ENCODE assay signal across 8 cellular contexts in genomic region chr1:959730-960039, GRCh38. TPM values are rescaled to one million over a fixed set of nuclear protein-coding genes. Genes with fewer than 3 reads are reported as not detected.
DNase-seq lines count a peak whose midpoint lies in the region; ATAC-seq, FAIRE-seq and TF ChIP-seq lines count a peak whose summit lies in the region.

No MANE protein-coding gene starts in this region.

- 51% methylated on average over 14 of the region's 40 CpGs for WGBS in K562 (ENCODE audit: insufficient coverage, low coverage, missing lambda C conversion rate)
- 34% methylated on average over 23 of the region's 40 CpGs; no CpG with 5 or more reads in 1 of the 2 donors for WGBS in upper lobe of left lung, 2 donors

- H3K36me3 ChIP-seq in K562 (ENCODE audit: control insufficient read depth, insufficient read depth, low read length) (peaks cover 62% of the 10 kb centered on the region), upper lobe of left lung (peaks cover 4 to 40% (median 30%) of the 10 kb centered on the region in 4 donors), kidney (ENCODE audit: control insufficient read depth in 1 of 2, insufficient read depth in 2 of 2, low read length in 2 of 2) (peaks cover 3 to 7% of the 10 kb centered on the region in 2 donors)

- H3K4me3 ChIP-seq in K562 (peak overlapping the region; percentile 88; the same call in 1 of the 2 replicates), upper lobe of left lung (peak overlapping the region; percentile 28 to 100 (median 92)), kidney (ENCODE audit: low read length in 2 of 2) (peak overlapping the region in 1 of 2 donors; percentile 32)

- DNase-seq in activated T-cell treated with anti-CD3 and anti-CD28 coated beads, Interleukin-2, amount 50 U/mL, for 72 hours, result no peak
- DNase-seq in activated T-cell treated with anti-CD3 and anti-CD28 coated beads, Interleukin-2, amount 50 U/mL, for 1 hour, result no peak
- no peak for DNase-seq in K562 (ENCODE audit: extremely low read depth in 1 of 4, low spot score in 3 of 4)
- no peak for DNase-seq in mesothelial cell of epicardium (ENCODE audit: low spot score in 2 of 2, unreplicated experiment in 2 of 2)
- DNase-seq in upper lobe of left lung, result peak in 1 of 2 donors; percentile 86
- DNase-seq in NCI-H1436 treated with DMSO at 0.1 percent for 48 hours (lab: John Stamatoyannopoulos, UW), result no peak
- DNase-seq in kidney, result no peak
- DNase-seq in NCI-H2227 treated with DMSO at 0.1 percent for 48 hours (lab: John Stamatoyannopoulos, UW), result no peak

- H3K9me1 ChIP-seq in K562 (ENCODE audit: control insufficient read depth, insufficient read depth, low read length), result no peaks in the 10 kb centered on the region

- peaks cover 13 to 73% of the 10 kb centered on the region in 2 experiments for H3K4me1 ChIP-seq in K562 (replicated peaks in 1 of 2; ENCODE audit: control insufficient read depth in 2 of 2, insufficient read depth in 2 of 2, low read length in 2 of 2)
- H3K4me1 ChIP-seq in upper lobe of left lung, result peaks cover 29 to 48% (median 29%) of the 10 kb centered on the region in 4 donors
- peaks cover 3 to 8% of the 10 kb centered on the region in 2 donors for H3K4me1 ChIP-seq in kidney (ENCODE audit: control insufficient read depth in 1 of 2, insufficient read depth in 1 of 2, low read depth in 1 of 2, low read length in 2 of 2)

- ATAC-seq in activated T-cell treated with anti-CD3 and anti-CD28 coated beads, Interleukin-2, amount 50 U/mL, for 72 hours (replicated peaks in 1 of 2), result peak; percentile 21 to 26
- ATAC-seq in K562 (peak; percentile 11), upper lobe of left lung (ENCODE audit: low FRiP score in 2 of 2) (peak in 1 of 2 donors; percentile 23)

- FAIRE-seq in K562 (lab: Jason Lieb, UNC), result no peak
- FAIRE-seq in kidney (lab: Jason Lieb, UNC), result no peak

- no peak overlapping the region for H3K27ac Mint-ChIP-seq in activated T-cell treated with anti-CD3 and anti-CD28 coated beads, Interleukin-2, amount 50 U/mL, for 72 hours
- no peak overlapping the region for H3K27ac Mint-ChIP-seq in mesothelial cell of epicardium

- in situ Hi-C loops in K562 (cut with MboI), result no loop called here

- H3K27me3 ChIP-seq in K562 (ENCODE audit: control insufficient read depth in 2 of 2, insufficient read depth in 2 of 2, low read length in 2 of 2) (no peaks in the 10 kb centered on the region), upper lobe of left lung (no peaks in the 10 kb centered on the region)

- H3K4me3 Mint-ChIP-seq in activated T-cell treated with anti-CD3 and anti-CD28 coated beads, Interleukin-2, amount 50 U/mL, for 72 hours, result peak overlapping the region; percentile 86 to 98
- peak overlapping the region; percentile 85 for H3K4me3 Mint-ChIP-seq in mesothelial cell of epicardium

- no TSS peak for BruUV-seq in K562 (replicated peaks; lab: Mats Ljungman, UMichigan)

- H3K27ac ChIP-seq in K562 (ENCODE audit: extremely low read depth, low read depth, low read length), result no peak overlapping the region; the same call in 2 of the 3 replicates
- H3K27ac ChIP-seq in upper lobe of left lung, result peak overlapping the region in 1 of 4 donors; percentile 78
- no peak overlapping the region for H3K27ac ChIP-seq in kidney (ENCODE audit: low read depth in 2 of 2, low read length in 2 of 2)

- H3K4me2 ChIP-seq in K562 (ENCODE audit: insufficient read depth, low read length), result peak overlapping the region; percentile 54

- no peak for TF ChIP-seq POLR2A in K562 (conservative IDR thresholded peaks at IDR 0.05)
- TF ChIP-seq POLR2A in upper lobe of left lung (IDR thresholded peaks at IDR 0.05), result no peak

- no peaks in the 10 kb centered on the region for H3K27me3 Mint-ChIP-seq in activated T-cell treated with anti-CD3 and anti-CD28 coated beads, Interleukin-2, amount 50 U/mL, for 72 hours (ENCODE audit: low read depth)
- no peaks in the 10 kb centered on the region for H3K27me3 Mint-ChIP-seq in mesothelial cell of epicardium (ENCODE audit: low read depth)

- no peak for TF ChIP-seq RAD21 in K562 (CRISPR knock-in tag; conservative IDR thresholded peaks at IDR 0.05 in 1 of 2, IDR thresholded peaks at IDR 0.05 in 1 of 2)

- TF ChIP-seq EP300 in K562 (IDR thresholded peaks at IDR 0.05; ENCODE audit: low read length) (no peak), upper lobe of left lung (IDR thresholded peaks at IDR 0.05) (no peak)

- H4K20me1 ChIP-seq in K562 (replicated peaks; ENCODE audit: control insufficient read depth, insufficient read depth, low read length), result peaks cover 7% of the 10 kb centered on the region

- CTCF ChIA-PET in K562 (lab: Yijun Ruan, JAX; ENCODE audit: low intra/inter-chr PET ratio), result no interaction called here

- H3K36me3 Mint-ChIP-seq in activated T-cell treated with anti-CD3 and anti-CD28 coated beads, Interleukin-2, amount 50 U/mL, for 72 hours (ENCODE audit: insufficient read depth in 2 of 2), result peaks cover 4 to 9% of the 10 kb centered on the region in 2 donors
- peaks cover 12% of the 10 kb centered on the region for H3K36me3 Mint-ChIP-seq in mesothelial cell of epicardium

- peaks cover 46% of the 10 kb centered on the region for H3K79me2 ChIP-seq in K562 (ENCODE audit: control insufficient read depth, insufficient read depth, low read length)

- no peak for TF ChIP-seq CTCF in K562 (IDR thresholded peaks at IDR 0.05 in 2 of 3, conservative IDR thresholded peaks at IDR 0.05 in 1 of 3; ENCODE audit: insufficient read depth in 2 of 3, low read depth in 1 of 3, low read length in 3 of 3)
- no peak for TF ChIP-seq CTCF in mesothelial cell of epicardium (IDR thresholded peaks at IDR 0.05; ENCODE audit: unreplicated experiment)
- TF ChIP-seq CTCF in upper lobe of left lung (IDR thresholded peaks at IDR 0.05), result no peak
- no peak for TF ChIP-seq CTCF in kidney (IDR thresholded peaks at IDR 0.05; ENCODE audit: borderline replicate concordance, extremely low read depth, insufficient read depth)

- H3K9ac ChIP-seq in K562 (ENCODE audit: insufficient read depth in 1 of 2, low read depth in 2 of 2, low read length in 2 of 2) (peak overlapping the region; percentile 14 to 46; a peak in 2 of 4 replicates), kidney (ENCODE audit: low read length in 2 of 2) (no peak overlapping the region)

- H3K9me3 ChIP-seq in K562 (replicated peaks; ENCODE audit: control insufficient read depth, insufficient read depth, low read depth, low read length), result no peaks in the 10 kb centered on the region
- H3K9me3 ChIP-seq in upper lobe of left lung, result no peaks in the 10 kb centered on the region
- H3K9me3 ChIP-seq in kidney (ENCODE audit: control insufficient read depth in 1 of 2, low read length in 2 of 2), result no peaks in the 10 kb centered on the region

- peak overlapping the region; percentile 64 for H2AFZ ChIP-seq in K562 (ENCODE audit: low read depth, low read length)

- intact Hi-C loops in K562 (cut with micrococcal nuclease), result no loop called here
- intact Hi-C loops in kidney (cut with DNase I), result no loop called here

- POLR2A ChIA-PET in K562 (lab: Yijun Ruan, JAX), result interaction anchor here (0.6 to 1.2 kb wide), 5 partner anchors 10 to 55 kb away, joined by 3 to 7 read pairs (median 4); no protein-coding TSS in a partner anchor

- H3K4me1 Mint-ChIP-seq in activated T-cell treated with anti-CD3 and anti-CD28 coated beads, Interleukin-2, amount 50 U/mL, for 72 hours (ENCODE audit: low read depth), result peaks cover 16% of the 10 kb centered on the region
- H3K4me1 Mint-ChIP-seq in mesothelial cell of epicardium, result peaks cover 11% of the 10 kb centered on the region

- no peaks in the 10 kb centered on the region for H3K9me3 Mint-ChIP-seq in activated T-cell treated with anti-CD3 and anti-CD28 coated beads, Interleukin-2, amount 50 U/mL, for 72 hours
- no peaks in the 10 kb centered on the region for H3K9me3 Mint-ChIP-seq in mesothelial cell of epicardium

RNA-seq across cellular contexts. Expression of gene NOC2L, which starts 0.6 kb away (rescaled TPM):
- 10 to 100 TPM; 72.7 to 90.0 TPM for total RNA-seq in activated T-cell treated with anti-CD3 and anti-CD28 coated beads, Interleukin-2, amount 50 U/mL, for 72 hours
- 185 and 348 TPM in 2 replicates for total RNA-seq in K562 (2011; cell fraction: chromatin; rRNA removed; ENCODE audit: low replicate concordance)
- total RNA-seq in K562 (2011; cell fraction: nucleolus; rRNA removed), result 202 and 208 TPM in 2 replicates
- 191 and 196 TPM in 2 replicates for total RNA-seq in K562 (2011; cell fraction: nucleoplasm; rRNA removed)
- total RNA-seq in K562 (2014; rRNA removed), result 363 and 418 TPM in 2 replicates
- total RNA-seq in K562 (2014; rRNA removed; fragmentation: Illumina TruSeq; extraction: Trizol), result 111 and 128 TPM in 2 replicates
- total RNA-seq in K562 (2015; rRNA removed; fragmentation: Illumina TruSeq; extraction: Trizol), result 214 and 216 TPM in 2 replicates
- total RNA-seq in K562 (2021), result 407 and 410 TPM in 2 replicates
- polyA plus RNA-seq in K562 (2011; rRNA removed), result 86.6 and 118 TPM in 2 replicates
- 166 and 242 TPM in 2 replicates for polyA plus RNA-seq in K562 (2011; cell fraction: cytosol; rRNA removed)
- 153 and 201 TPM in 2 replicates for polyA plus RNA-seq in K562 (2011; cell fraction: nucleus; rRNA removed)
- polyA plus RNA-seq in K562 (2012), result 162 and 252 TPM in 2 replicates
- 200 and 279 TPM in 2 replicates for polyA plus RNA-seq in K562 (2014; fragmentation: Illumina TruSeq; extraction: Trizol)
- polyA plus RNA-seq in K562 (2014; fragmentation: Nextera tagmentation; extraction: Ambion mirVana), result 1 to 10 TPM; 4.0 to 9.7 TPM
- 260 and 299 TPM in 2 replicates for polyA plus RNA-seq in K562 (2014; rRNA removed)
- 113 and 170 TPM in 2 replicates for polyA minus RNA-seq in K562 (2011; rRNA and poly(A)+ RNA removed)
- 169 and 187 TPM in 2 replicates for polyA minus RNA-seq in K562 (2011; cell fraction: cytosol; rRNA and poly(A)+ RNA removed)
- polyA minus RNA-seq in K562 (2011; cell fraction: nucleus; rRNA and poly(A)+ RNA removed), result 36.1 and 52.3 TPM in 2 replicates
- total RNA-seq in mesothelial cell of epicardium, result 69.3 to 73.1 TPM (median 69.8 TPM) in 3 replicates
- 10 to 100 TPM; 28.7 to 66.0 (median 51.0) TPM for total RNA-seq in upper lobe of left lung
- total RNA-seq in kidney, result 65.5 TPM
- 42.4 TPM for polyA plus RNA-seq in kidney (ENCODE audit: insufficient read depth, low read depth, low replicate concordance)

RNA-seq across cellular contexts. Expression of gene KLHL17, which starts 0.7 kb away (rescaled TPM):
- total RNA-seq in activated T-cell treated with anti-CD3 and anti-CD28 coated beads, Interleukin-2, amount 50 U/mL, for 72 hours, result 10 to 100 TPM; 12.7 to 22.8 TPM
- 105 and 413 TPM in 2 replicates for total RNA-seq in K562 (2011; cell fraction: chromatin; rRNA removed; ENCODE audit: low replicate concordance)
- total RNA-seq in K562 (2011; cell fraction: nucleolus; rRNA removed), result 347 and 361 TPM in 2 replicates
- total RNA-seq in K562 (2011; cell fraction: nucleoplasm; rRNA removed), result 167 and 188 TPM in 2 replicates
- total RNA-seq in K562 (2014; rRNA removed), result 30.7 and 30.8 TPM in 2 replicates
- 1.5 and 2.9 TPM in 2 replicates for total RNA-seq in K562 (2014; rRNA removed; fragmentation: Illumina TruSeq; extraction: Trizol)
- total RNA-seq in K562 (2015; rRNA removed; fragmentation: Illumina TruSeq; extraction: Trizol), result 13.0 and 16.3 TPM in 2 replicates
- total RNA-seq in K562 (2021), result 58.1 and 71.4 TPM in 2 replicates
- 18.6 and 49.7 TPM in 2 replicates for polyA plus RNA-seq in K562 (2011; rRNA removed)
- 22.8 and 35.9 TPM in 2 replicates for polyA plus RNA-seq in K562 (2011; cell fraction: cytosol; rRNA removed)
- 819 and 946 TPM in 2 replicates for polyA plus RNA-seq in K562 (2011; cell fraction: nucleus; rRNA removed)
- polyA plus RNA-seq in K562 (2012), result 31.2 and 45.6 TPM in 2 replicates
- 7.2 and 22.1 TPM in 2 replicates for polyA plus RNA-seq in K562 (2014; fragmentation: Illumina TruSeq; extraction: Trizol)
- under 1 TPM; 0.14 to 0.55 TPM for polyA plus RNA-seq in K562 (2014; fragmentation: Nextera tagmentation; extraction: Ambion mirVana)
- polyA plus RNA-seq in K562 (2014; rRNA removed), result 67.3 and 84.8 TPM in 2 replicates
- polyA minus RNA-seq in K562 (2011; rRNA and poly(A)+ RNA removed), result 3.4 and 5.1 TPM in 2 replicates
- 8.9 and 14.1 TPM in 2 replicates for polyA minus RNA-seq in K562 (2011; cell fraction: cytosol; rRNA and poly(A)+ RNA removed)
- polyA minus RNA-seq in K562 (2011; cell fraction: nucleus; rRNA and poly(A)+ RNA removed), result 72.0 and 97.5 TPM in 2 replicates
- 44.7 to 49.8 TPM (median 47.0 TPM) in 3 replicates for total RNA-seq in mesothelial cell of epicardium
- 10 to 100 TPM in 4 of 6 donors, 1 to 10 TPM in 2; 4.7 to 45.1 (median 16.5) TPM for total RNA-seq in upper lobe of left lung
- 11.5 TPM for total RNA-seq in kidney
- 6.9 TPM for polyA plus RNA-seq in kidney (ENCODE audit: insufficient read depth, low read depth, low replicate concordance)

RNA-seq across cellular contexts. Expression of gene PLEKHN1, which starts 6.6 kb away (rescaled TPM):
- total RNA-seq in activated T-cell treated with anti-CD3 and anti-CD28 coated beads, Interleukin-2, amount 50 U/mL, for 72 hours, result 1 to 10 TPM; 1.9 to 2.3 TPM
- total RNA-seq in K562 (2011; cell fraction: chromatin; rRNA removed; ENCODE audit: low replicate concordance), result 0.99 and 3.5 TPM in 2 replicates
- 1.2 and 2.6 TPM in 2 replicates for total RNA-seq in K562 (2011; cell fraction: nucleolus; rRNA removed)
- 0.88 and 1.6 TPM in 2 replicates for total RNA-seq in K562 (2011; cell fraction: nucleoplasm; rRNA removed)
- total RNA-seq in K562 (2014; rRNA removed) (0.09 and 0.69 TPM in 2 replicates), K562 (2014; rRNA removed; fragmentation: Illumina TruSeq; extraction: Trizol) (0.07 TPM in 1 of 2 replicates, not detected in the other), K562 (2015; rRNA removed; fragmentation: Illumina TruSeq; extraction: Trizol) (0.11 and 0.18 TPM in 2 replicates), K562 (2021) (1.2 and 1.5 TPM in 2 replicates), mesothelial cell of epicardium (33.6 to 36.0 TPM (median 34.4 TPM) in 3 replicates), upper lobe of left lung (10 to 100 TPM in 1 of 6 donors, 1 to 10 TPM in 5; 1.1 to 11.5 (median 1.6) TPM), kidney (14.3 TPM)
- polyA plus RNA-seq in K562 (2011; rRNA removed) (0.13 and 0.34 TPM in 2 replicates), K562 (2014; fragmentation: Illumina TruSeq; extraction: Trizol) (0.13 and 0.69 TPM in 2 replicates), K562 (2014; fragmentation: Nextera tagmentation; extraction: Ambion mirVana) (not detected), K562 (2014; rRNA removed) (0.52 and 0.80 TPM in 2 replicates), kidney (ENCODE audit: insufficient read depth, low read depth, low replicate concordance) (not detected)
- 0.12 and 0.37 TPM in 2 replicates for polyA plus RNA-seq in K562 (2011; cell fraction: cytosol; rRNA removed)
- polyA plus RNA-seq in K562 (2011; cell fraction: nucleus; rRNA removed), result 2.6 and 3.6 TPM in 2 replicates
- 0.47 and 1.4 TPM in 2 replicates for polyA plus RNA-seq in K562 (2012)
- polyA minus RNA-seq in K562 (2011; rRNA and poly(A)+ RNA removed), result not detected in 2 replicates
- polyA minus RNA-seq in K562 (2011; cell fraction: cytosol; rRNA and poly(A)+ RNA removed), result 0.55 TPM in 1 of 2 replicates, not detected in the other
- polyA minus RNA-seq in K562 (2011; cell fraction: nucleus; rRNA and poly(A)+ RNA removed), result 1.3 and 1.8 TPM in 2 replicates

RNA-seq across cellular contexts. Expression of gene PERM1, which starts 22.2 kb away (rescaled TPM):
- total RNA-seq in activated T-cell treated with anti-CD3 and anti-CD28 coated beads, Interleukin-2, amount 50 U/mL, for 72 hours, result not detected
- total RNA-seq in K562 (2011; cell fraction: chromatin; rRNA removed; ENCODE audit: low replicate concordance), result 0.30 and 1.0 TPM in 2 replicates
- total RNA-seq in K562 (2011; cell fraction: nucleolus; rRNA removed), result 0.39 and 0.67 TPM in 2 replicates
- 0.23 and 0.29 TPM in 2 replicates for total RNA-seq in K562 (2011; cell fraction: nucleoplasm; rRNA removed)
- total RNA-seq in K562 (2014; rRNA removed) (not detected in 2 replicates), K562 (2014; rRNA removed; fragmentation: Illumina TruSeq; extraction: Trizol) (not detected in 2 replicates), K562 (2015; rRNA removed; fragmentation: Illumina TruSeq; extraction: Trizol) (not detected in 2 replicates), K562 (2021) (not detected in 2 replicates), mesothelial cell of epicardium (1.6 to 2.8 TPM (median 2.7 TPM) in 3 replicates), upper lobe of left lung (1 to 10 TPM in 1 of 6 donors, under 1 TPM in 3, not detected in 2; 0.15 to 1.0 (median 0.36) TPM), kidney (0.25 TPM)
- polyA plus RNA-seq in K562 (2011; rRNA removed) (0.04 TPM in 1 of 2 replicates, not detected in the other), K562 (2014; fragmentation: Illumina TruSeq; extraction: Trizol) (not detected in 2 replicates), K562 (2014; fragmentation: Nextera tagmentation; extraction: Ambion mirVana) (not detected), K562 (2014; rRNA removed) (not detected in 2 replicates), kidney (ENCODE audit: insufficient read depth, low read depth, low replicate concordance) (0.86 TPM)
- 0.06 TPM in 1 of 2 replicates, not detected in the other for polyA plus RNA-seq in K562 (2011; cell fraction: cytosol; rRNA removed)
- polyA plus RNA-seq in K562 (2011; cell fraction: nucleus; rRNA removed), result 0.18 and 0.25 TPM in 2 replicates
- polyA plus RNA-seq in K562 (2012), result 0.46 and 0.48 TPM in 2 replicates
- polyA minus RNA-seq in K562 (2011; rRNA and poly(A)+ RNA removed), result not detected in 2 replicates
- polyA minus RNA-seq in K562 (2011; cell fraction: cytosol; rRNA and poly(A)+ RNA removed), result not detected in 2 replicates
- polyA minus RNA-seq in K562 (2011; cell fraction: nucleus; rRNA and poly(A)+ RNA removed), result 0.33 TPM in 1 of 2 replicates, not detected in the other

RNA-seq across cellular contexts. Expression of gene SAMD11, which starts 36.0 kb away (rescaled TPM):
- under 1 TPM; 0.12 to 0.17 TPM for total RNA-seq in activated T-cell treated with anti-CD3 and anti-CD28 coated beads, Interleukin-2, amount 50 U/mL, for 72 hours
- 0.42 and 1.3 TPM in 2 replicates for total RNA-seq in K562 (2011; cell fraction: chromatin; rRNA removed; ENCODE audit: low replicate concordance)
- total RNA-seq in K562 (2011; cell fraction: nucleolus; rRNA removed), result 1.2 and 1.8 TPM in 2 replicates
- total RNA-seq in K562 (2011; cell fraction: nucleoplasm; rRNA removed), result 0.31 and 0.44 TPM in 2 replicates
- total RNA-seq in K562 (2014; rRNA removed), result 0.41 and 0.82 TPM in 2 replicates
- total RNA-seq in K562 (2014; rRNA removed; fragmentation: Illumina TruSeq; extraction: Trizol), result 0.07 TPM in 1 of 2 replicates, not detected in the other
- total RNA-seq in K562 (2015; rRNA removed; fragmentation: Illumina TruSeq; extraction: Trizol), result 0.11 and 0.26 TPM in 2 replicates
- total RNA-seq in K562 (2021), result 0.38 and 0.49 TPM in 2 replicates
- 0.24 and 0.31 TPM in 2 replicates for polyA plus RNA-seq in K562 (2011; rRNA removed)
- 0.37 and 0.73 TPM in 2 replicates for polyA plus RNA-seq in K562 (2011; cell fraction: cytosol; rRNA removed)
- polyA plus RNA-seq in K562 (2011; cell fraction: nucleus; rRNA removed), result 1.6 and 3.1 TPM in 2 replicates
- 0.36 and 0.64 TPM in 2 replicates for polyA plus RNA-seq in K562 (2012)
- not detected in 2 replicates for polyA plus RNA-seq in K562 (2014; fragmentation: Illumina TruSeq; extraction: Trizol)
- polyA plus RNA-seq in K562 (2014; fragmentation: Nextera tagmentation; extraction: Ambion mirVana), result under 1 TPM in 1 of 2 experiments, not detected in 1; 0.08 TPM
- 0.07 and 0.32 TPM in 2 replicates for polyA plus RNA-seq in K562 (2014; rRNA removed)
- not detected in 2 replicates for polyA minus RNA-seq in K562 (2011; rRNA and poly(A)+ RNA removed)
- 1.3 and 3.5 TPM in 2 replicates for polyA minus RNA-seq in K562 (2011; cell fraction: cytosol; rRNA and poly(A)+ RNA removed)
- 0.94 and 1.6 TPM in 2 replicates for polyA minus RNA-seq in K562 (2011; cell fraction: nucleus; rRNA and poly(A)+ RNA removed)
- total RNA-seq in mesothelial cell of epicardium, result 303 to 325 TPM (median 313 TPM) in 3 replicates
- total RNA-seq in upper lobe of left lung, result 1 to 10 TPM; 1.0 to 9.3 (median 2.4) TPM
- total RNA-seq in kidney, result 21.4 TPM
- 13.3 TPM for polyA plus RNA-seq in kidney (ENCODE audit: insufficient read depth, low read depth, low replicate concordance)

Comparison
In these comparisons a context has a peak if more than half of its experiments do, and no peak if none do; other contexts are left out.
1. H3K9ac ChIP-seq: peak in K562 (2 of 2); none in kidney (0 of 2).